Comparison of ENCODE assay signal across 8 cellular contexts in the genomic region with DNA sequence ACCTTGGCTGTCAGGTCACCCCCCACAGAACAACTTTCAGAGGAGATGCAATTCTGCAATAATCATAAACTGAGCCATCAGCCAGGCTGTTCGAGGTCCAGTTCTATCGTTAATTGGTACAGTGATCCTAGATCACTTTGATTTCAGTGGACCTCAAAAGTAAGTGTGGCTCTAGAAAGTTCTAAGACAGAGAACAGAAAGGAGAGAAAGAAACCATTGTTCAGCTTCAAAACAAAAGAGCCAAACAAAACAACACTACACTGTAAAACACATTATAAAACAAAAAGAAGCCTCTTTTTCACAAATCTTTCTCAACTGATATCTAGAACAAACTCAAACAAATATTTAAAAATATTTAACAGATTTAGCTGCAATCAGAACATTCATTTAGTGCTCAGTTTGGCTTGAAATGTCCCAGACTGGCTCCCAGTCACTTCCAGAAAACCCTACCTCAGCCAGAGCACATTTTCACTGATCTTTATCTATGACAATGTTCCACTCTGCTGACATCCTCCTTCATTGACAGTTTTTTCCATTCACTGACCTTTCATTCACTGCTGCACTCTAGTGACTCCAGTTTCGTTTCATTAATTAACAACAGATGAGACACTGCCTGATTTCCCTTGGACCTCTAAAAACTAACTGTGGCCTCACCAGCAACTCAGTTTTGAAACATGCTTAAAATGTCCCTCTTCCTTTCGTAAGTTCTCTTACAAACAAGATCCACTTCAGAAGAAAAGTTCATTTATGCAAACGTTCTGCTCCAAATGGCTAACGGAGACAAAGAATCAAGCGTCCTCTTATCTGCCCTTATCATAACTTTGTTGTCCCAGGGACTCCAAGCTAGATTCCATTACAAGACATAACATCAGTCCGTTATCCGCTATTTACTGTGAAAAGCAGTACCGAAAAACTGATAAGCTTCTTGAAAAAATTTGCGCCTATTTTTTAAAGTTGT. TPM values are rescaled to one million over a fixed set of nuclear protein-coding genes. Genes with fewer than 3 reads are reported as not detected.
DNase-seq lines count a peak whose midpoint lies in the region; ATAC-seq, FAIRE-seq and TF ChIP-seq lines count a peak whose summit lies in the region.

No MANE protein-coding gene starts in this region.

- H3K27ac ChIP-seq in body of pancreas (peak overlapping the region in 2 of 4 donors; percentile 33 to 58), tibial nerve (peak overlapping the region; percentile 15 to 82 (median 66))

- TF ChIP-seq CTCF in body of pancreas (IDR thresholded peaks at IDR 0.05) (no peak), tibial nerve (IDR thresholded peaks at IDR 0.05) (no peak)

- H3K4me3 ChIP-seq in body of pancreas (no peak overlapping the region), tibial nerve (peak overlapping the region in 2 of 4 donors; percentile 9)

- DNase-seq in Caki2 (ENCODE audit: low read depth) (peak; percentile 53), body of pancreas (no peak), left lobe of liver (ENCODE audit: low spot score) (no peak), tibial nerve (ENCODE audit: low spot score in 2 of 2) (peak in 1 of 2 donors; percentile 21), H54 (ENCODE audit: insufficient read length, low spot score) (no peak)
- no peak for DNase-seq in stimulated activated CD4-positive, alpha-beta T cell treated with anti-CD3 and anti-CD28 coated beads, Interleukin-2, amount 100 ng/mL, for 24 hours

- in situ Hi-C loops in Caki2 (cut with HindIII; ENCODE audit: low pct_unique_long_range_greater_than_20kb, low sequenced_read_pairs): no loop called here

- WGBS in body of pancreas, 2 donors: 25 to 34% methylated on average over 11 of the region's 11 CpGs
- WGBS in tibial nerve, 2 donors: 23 to 24% methylated on average over 11 of the region's 11 CpGs

- TF ChIP-seq POLR2A in body of pancreas (IDR thresholded peaks at IDR 0.05) (no peak), tibial nerve (IDR thresholded peaks at IDR 0.05) (no peak), H54 (IDR thresholded peaks at IDR 0.05; ENCODE audit: low read depth, low read length) (no peak)

- H3K27me3 ChIP-seq in body of pancreas (no peaks in the 10 kb centered on the region), tibial nerve (no peaks in the 10 kb centered on the region)

- H3K36me3 ChIP-seq in body of pancreas (replicated peaks in 1 of 2; ENCODE audit: insufficient read depth in 1 of 2, low read depth in 2 of 2) (no peaks in the 10 kb centered on the region), tibial nerve (no peaks in the 10 kb centered on the region)

- intact Hi-C loops in body of pancreas (cut with DNase I): no loop called here

- ATAC-seq in GM19395 (IDR thresholded peaks at IDR 0.05; ENCODE audit: unreplicated experiment) (peak; percentile 89), HG03457 (IDR thresholded peaks at IDR 0.05; ENCODE audit: unreplicated experiment) (peak; percentile 66), body of pancreas (peak; percentile 67), left lobe of liver (peak; percentile 84)

- no peak for FAIRE-seq in H54 (lab: Jason Lieb, UNC)

- H3K4me1 ChIP-seq in body of pancreas (peaks cover 35% of the 10 kb centered on the region), tibial nerve (peaks cover 0 to 46% (median 31%) of the 10 kb centered on the region in 4 donors)

- TF ChIP-seq EP300 in tibial nerve (IDR thresholded peaks at IDR 0.05): peak in 1 of 2 donors; percentile 87

- H3K9me3 ChIP-seq in body of pancreas (no peaks in the 10 kb centered on the region), tibial nerve (no peaks in the 10 kb centered on the region)

RNA-seq across cellular contexts. Expression of a gene that starts 56.8 kb away (rescaled TPM):
- 9.9 and 10.2 TPM in 2 replicates for total RNA-seq in Caki2 (2014; rRNA removed; shearing (Covaris generic); ENCODE audit: low replicate concordance)
- total RNA-seq in body of pancreas: 10 to 100 TPM; 30.3 to 32.9 TPM
- 46.2 TPM for total RNA-seq in left lobe of liver
- 10 to 100 TPM; 16.2 to 23.2 (median 19.1) TPM for total RNA-seq in tibial nerve
